In genomic region chr10:53808677-53809076, GRCh38 we compare ENCODE assay signal across 23 cellular contexts.
DNase-seq lines count a peak whose midpoint lies in the region; ATAC-seq, FAIRE-seq and TF ChIP-seq lines count a peak whose summit lies in the region.
"Had no signal": no experiment of that assay in that cellular context is flagged by ENCODE, and none has a peak within 500 bp of the region (broad histone marks: within the 10 kb centered on the region; RNA-seq: fewer than 3 reads in every experiment).

No MANE protein-coding gene starts in this region.

- DNase-seq in ELR (ENCODE audit: low read depth) (peak; percentile 1), LNCaP clone FGC (ENCODE audit: low read depth) (no peak), bronchial epithelial cell (ENCODE audit: low read depth) (no peak), left colon (peak in 1 of 2 donors; percentile 9), SW 1271 (lab: John Stamatoyannopoulos, UW) (no peak), GM19240 (ENCODE audit: insufficient read length, low spot score) (no peak), GM19239 (ENCODE audit: insufficient read length, low spot score) (no peak)
- DNase-seq: activated CD8-positive, alpha-beta T cell treated with anti-CD3 and anti-CD28 coated beads for 36 hours; activated naive CD4-positive, alpha-beta T cell; activated T-cell treated with anti-CD3 and anti-CD28 coated beads, Interleukin-2, amount 50 U/mL, for 1 hour; amniotic stem cell; CD4-positive, CD25-positive, alpha-beta regulatory T cell; foreskin fibroblast; hippocampal formation; naive thymus-derived CD4-positive, alpha-beta T cell; NCI-H1417 treated with DMSO at 0.1 percent for 48 hours; SIG-M5; T-helper 2 cell had no signal

- peak; percentile 36 for FAIRE-seq in bronchial epithelial cell (lab: Jason Lieb, UNC)
- no peak for FAIRE-seq in GM19239 (lab: Jason Lieb, UNC)

- intact Hi-C loops in left colon (cut with DNase I, micrococcal nuclease): no loop called here

- no peak overlapping the region for H3K4me3 ChIP-seq in LNCaP clone FGC (ENCODE audit: low read depth, low read length)
- no peak overlapping the region for H3K4me3 ChIP-seq in bronchial epithelial cell (ENCODE audit: low read depth, low read length)
- H3K4me3 ChIP-seq: cardiac muscle cell had no signal

- ATAC-seq in left colon: peak; percentile 72
- no peak for ATAC-seq in HG03378 (IDR thresholded peaks at IDR 0.05; ENCODE audit: unreplicated experiment)
- ATAC-seq: activated CD8-positive, alpha-beta T cell treated with anti-CD3 and anti-CD28 coated beads for 36 hours; HCT116; naive thymus-derived CD4-positive, alpha-beta T cell; sciatic nerve; stimulated activated effector memory CD8-positive, alpha-beta T cell treated with anti-CD3 and anti-CD28 coated beads, Interleukin-12 subunit alpha, Interleukin-12 subunit beta, amount 100 ng/mL, for 72 hours had no signal

- H3K27me3 ChIP-seq in bronchial epithelial cell (ENCODE audit: control insufficient read depth, insufficient read depth, low read length): no peaks in the 10 kb centered on the region
- H3K27me3 ChIP-seq: cardiac muscle cell had no signal

- TF ChIP-seq CTCF in LNCaP clone FGC (IDR thresholded peaks at IDR 0.05; ENCODE audit: control insufficient read depth, extremely low read depth, insufficient read depth): peak; percentile 40; the same call in 1 of the 2 replicates
- no peak for TF ChIP-seq CTCF in bronchial epithelial cell (IDR thresholded peaks at IDR 0.05; ENCODE audit: insufficient read depth, low read length, severe bottlenecking)

- H3K36me3 ChIP-seq in bronchial epithelial cell (ENCODE audit: control insufficient read depth, insufficient read depth, low read length): no peaks in the 10 kb centered on the region
- H3K36me3 ChIP-seq: cardiac muscle cell had no signal
